ENCODE assay signal across 12 cellular contexts in genomic region chr9:110835404-110835803, GRCh38.
DNase-seq lines count a peak whose midpoint lies in the region; ATAC-seq and TF ChIP-seq lines count a peak whose summit lies in the region.
"Had no signal": no experiment of that assay in that cellular context is flagged by ENCODE, and none has a peak within 500 bp of the region (broad histone marks: within the 10 kb centered on the region; RNA-seq: fewer than 3 reads in every experiment).

No MANE protein-coding gene starts in this region.

- ATAC-seq in GM21717 (IDR thresholded peaks at IDR 0.05; ENCODE audit: unreplicated experiment): no peak
- ATAC-seq: stimulated activated memory B cell treated with anti-CD40 and anti-IgM and Interleukin-4, amounts not matched to agents 10 μg/mL and 1 μg/mL and 100 μg/mL, for 72 hours had no signal

- DNase-seq in ACHN (peak; percentile 94), HS-5 (ENCODE audit: low read depth) (peak; percentile 92), astrocyte of the spinal cord (ENCODE audit: low read depth, low spot score) (peak; percentile 85), left kidney (ENCODE audit: low read depth, low spot score) (peak; percentile 65), RKO (ENCODE audit: low spot score) (no peak), activated T-cell treated with anti-CD3 and anti-CD28 coated beads for 4 hours (no peak)
- DNase-seq in activated CD4-positive, alpha-beta T cell treated with anti-CD3 and anti-CD28 coated beads, Interleukin-2, amount 50 U/mL, for 1 hour: no peak
- DNase-seq: aorta; CD4-positive, alpha-beta T cell; NCI-H187 treated with DMSO at 0.1 percent for 48 hours had no signal

- H3K4me3 ChIP-seq in astrocyte of the spinal cord (ENCODE audit: low read depth, low read length): no peak overlapping the region

- in situ Hi-C loops in ACHN (cut with HindIII; ENCODE audit: low pct_ligation_motif_present, low pct_unique_long_range_greater_than_20kb, low sequenced_read_pairs) (no loop called here), astrocyte of the spinal cord (cut with HindIII; ENCODE audit: low sequenced_read_pairs) (no loop called here)

- no peak for TF ChIP-seq CTCF in astrocyte of the spinal cord (IDR thresholded peaks at IDR 0.05; ENCODE audit: low read depth, low read length)

Comparison
In these comparisons a context has a peak if more than half of its experiments do, and no peak if none do; other contexts are left out.
1. DNase-seq: peak in ACHN (single experiment), HS-5 (single experiment), astrocyte of the spinal cord (single experiment) and left kidney (single experiment); none in RKO (single experiment), activated CD4-positive, alpha-beta T cell treated with anti-CD3 and anti-CD28 coated beads, Interleukin-2, amount 50 U/mL, for 1 hour (single experiment) and activated T-cell treated with anti-CD3 and anti-CD28 coated beads for 4 hours (single experiment).